1 cellular context compared by ENCODE assay signal in genomic region chr5:136001531-136001930, GRCh38.
TF ChIP-seq lines count a peak whose summit lies in the region.

No MANE protein-coding gene starts in this region.

TF ChIP-seq in IMR-90, 13 proteins besides CTCF, POLR2A, EP300 and RAD21 (continued from another document):
- TF ChIP-seq ELK1 (IDR thresholded peaks at IDR 0.05; ENCODE audit: borderline replicate concordance, low read depth, low read length) (no peak), BHLHE40 (IDR thresholded peaks at IDR 0.05; ENCODE audit: low read depth, low read length) (no peak), FOS (IDR thresholded peaks at IDR 0.05; ENCODE audit: low read depth, low read length) (no peak), NFE2L2 (IDR thresholded peaks at IDR 0.05; ENCODE audit: low read depth, low read length) (no peak), MXI1 (IDR thresholded peaks at IDR 0.05; ENCODE audit: borderline replicate concordance, low read depth, low read length) (no peak)
TF ChIP-seq in IMR-90: peak in this region for 0.
